In the genomic region with DNA sequence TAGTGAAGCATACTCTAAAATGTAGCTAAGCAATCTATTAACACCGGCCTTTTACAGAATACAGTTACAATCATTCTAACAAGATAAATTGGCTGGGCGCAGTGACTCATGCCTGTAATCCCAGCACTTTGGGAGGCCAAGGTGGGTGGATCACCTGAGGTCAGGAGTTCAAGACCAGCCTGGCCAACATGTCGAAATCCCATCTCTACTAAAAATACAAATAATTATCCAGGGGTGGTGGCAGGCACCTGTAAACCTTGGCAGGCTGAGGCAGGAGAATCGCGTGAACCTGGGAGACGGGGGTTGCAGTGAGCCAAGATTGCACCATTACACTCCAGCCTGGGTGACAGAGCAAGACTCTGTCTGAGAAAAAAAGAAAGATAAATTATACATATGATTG, we compare ENCODE assay signal across 1 cellular context. TPM values are rescaled to one million over a fixed set of nuclear protein-coding genes. Genes with fewer than 3 reads are reported as not detected.
"Had no signal": no experiment of that assay in that cellular context is flagged by ENCODE, and none has a peak within 500 bp of the region (broad histone marks: within the 10 kb centered on the region; RNA-seq: fewer than 3 reads in every experiment).

No MANE protein-coding gene starts in this region.

RNA-seq across cellular contexts. Expression of a gene that starts 24.6 kb away (rescaled TPM):
- total RNA-seq: vagina had no signal
